In the genomic region with DNA sequence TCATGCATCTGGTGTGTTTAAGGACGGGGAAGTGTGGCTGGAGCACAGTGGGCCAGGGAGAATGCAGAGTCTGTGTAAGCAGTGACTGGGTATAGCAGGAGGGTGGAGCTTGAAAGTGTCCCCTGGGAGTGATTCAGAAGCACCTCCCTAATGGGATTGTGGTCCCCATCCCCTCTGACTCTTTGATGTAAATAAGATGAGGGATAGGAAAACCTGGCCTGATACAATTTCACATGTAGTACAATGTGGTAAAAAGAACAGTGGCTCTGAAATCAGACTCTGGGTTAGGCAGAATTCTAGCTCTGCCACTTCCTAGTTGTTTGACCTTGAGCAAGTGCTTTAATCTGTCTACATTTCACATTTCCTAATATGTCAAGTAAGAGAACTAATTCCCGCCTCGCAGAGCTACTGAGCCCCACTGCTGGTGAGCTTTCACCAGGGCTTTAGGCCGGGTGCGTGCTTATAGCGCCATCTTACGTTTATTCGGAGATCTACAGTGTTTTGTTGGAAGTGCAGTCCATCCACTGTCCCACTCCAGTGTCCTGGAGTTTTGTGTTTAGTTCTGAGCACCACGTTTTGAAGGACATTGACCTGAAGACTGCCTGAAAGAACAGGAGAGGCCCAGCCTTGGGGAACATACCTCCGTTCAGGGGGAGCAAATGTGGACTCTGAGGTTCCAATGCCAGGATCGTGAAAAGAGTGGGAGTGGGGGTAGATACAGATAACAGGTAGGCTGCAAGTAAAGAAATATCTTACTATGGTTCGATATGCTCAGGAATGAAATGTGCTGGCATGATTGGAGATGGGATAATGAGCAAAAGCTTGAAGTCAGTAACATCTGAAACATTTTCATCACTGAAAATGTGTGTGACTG, we compare ENCODE assay signal across 8 cellular contexts. TPM values are rescaled to one million over a fixed set of nuclear protein-coding genes. Genes with fewer than 3 reads are reported as not detected.
DNase-seq lines count a peak whose midpoint lies in the region; ATAC-seq lines count a peak whose summit lies in the region.

No MANE protein-coding gene starts in this region.

- H3K4me1 ChIP-seq in Karpas-422 (ENCODE audit: low read length): peaks cover 3% of the 10 kb centered on the region; the same call in 1 of the 2 replicates

- intact Hi-C loops in left colon (cut with DNase I, micrococcal nuclease): loop anchor here in 1 of 2 donors (5.0 kb wide), 1 partner anchor 67 kb away; no protein-coding TSS in a partner anchor

- H3K27me3 ChIP-seq in Karpas-422 (ENCODE audit: low read length): no peaks in the 10 kb centered on the region

- no peak overlapping the region for H3K4me2 ChIP-seq in Karpas-422 (ENCODE audit: low read depth, low read length, poor library complexity, severe bottlenecking)

- no peak overlapping the region for H2AFZ ChIP-seq in Karpas-422 (ENCODE audit: low read length)

- DNase-seq in Daoy (ENCODE audit: low read depth) (peak; percentile 82), Karpas-422 (peak; percentile 86), SK-N-DZ (ENCODE audit: low spot score) (peak; percentile 60), cerebellar cortex (ENCODE audit: low spot score) (peak; percentile 84), left colon (peak; percentile 34 to 51), T-helper 9 cell (no peak)
- DNase-seq in stimulated activated CD4-positive, alpha-beta T cell treated with anti-CD3 and anti-CD28 coated beads, Interleukin-1b, Interleukin-23, amount 100 ng/mL, for 48 hours: peak; percentile 58

- no peak overlapping the region for H3K9ac ChIP-seq in Karpas-422 (ENCODE audit: low read length)

- no peaks in the 10 kb centered on the region for H3K9me2 ChIP-seq in Karpas-422 (replicated peaks; ENCODE audit: insufficient read depth, low read length)

- H3K27ac ChIP-seq in Karpas-422 (ENCODE audit: low read length): no peak overlapping the region

- no peaks in the 10 kb centered on the region for H3K79me2 ChIP-seq in Karpas-422 (ENCODE audit: low read length)

- no peak overlapping the region for H3K4me3 ChIP-seq in Karpas-422 (ENCODE audit: low read length)

- no peaks in the 10 kb centered on the region for H3K36me3 ChIP-seq in Karpas-422 (ENCODE audit: insufficient read depth, low read length)

- peak; percentile 73 for ATAC-seq in left colon
- ATAC-seq in HG02981 (IDR thresholded peaks at IDR 0.05; ENCODE audit: unreplicated experiment): no peak

- no peaks in the 10 kb centered on the region for H3K9me3 ChIP-seq in Karpas-422 (ENCODE audit: low read length)

- no peaks in the 10 kb centered on the region for H4K20me1 ChIP-seq in Karpas-422 (ENCODE audit: insufficient read depth, low read depth, low read length)

RNA-seq across cellular contexts. Expression of a gene that starts 51.2 kb away (rescaled TPM):
- total RNA-seq in Daoy (2014; rRNA removed; shearing (Covaris generic)): 6.1 and 9.4 TPM in 2 replicates
- 20.2 and 30.6 TPM in 2 replicates for total RNA-seq in Karpas-422 (2014; rRNA removed; shearing (Covaris generic); ENCODE audit: low replicate concordance)
- polyA plus RNA-seq in SK-N-DZ (2014; cell fraction: cytosol; rRNA removed): 5.7 and 8.4 TPM in 2 replicates
- polyA plus RNA-seq in SK-N-DZ (2014; cell fraction: nucleus; rRNA removed): 38.2 and 46.7 TPM in 2 replicates
- total RNA-seq in left colon: 10 to 100 TPM; 37.7 to 47.8 TPM
